In genomic region chr3:124491098-124491497, GRCh38 we compare ENCODE assay signal across 20 cellular contexts.
DNase-seq lines count a peak whose midpoint lies in the region; ATAC-seq and TF ChIP-seq lines count a peak whose summit lies in the region.
"Had no signal": no experiment of that assay in that cellular context is flagged by ENCODE, and none has a peak within 500 bp of the region (broad histone marks: within the 10 kb centered on the region; RNA-seq: fewer than 3 reads in every experiment).

No MANE protein-coding gene starts in this region.

- no peaks in the 10 kb centered on the region for H3K9me3 ChIP-seq in HEK293 (ENCODE audit: control insufficient read depth, insufficient read depth, low read depth, low read length)
- H3K9me3 ChIP-seq: BE2C had no signal

- no peak overlapping the region for H3K27ac ChIP-seq in HEK293 (ENCODE audit: extremely low read depth, low read depth, low read length)
- H3K27ac ChIP-seq: HL-60, PC-9 had no signal

- CTCF ChIA-PET in HEK293 (lab: Yijun Ruan, JAX) = interaction anchor here (1.8 to 2.6 kb wide), 3 partner anchors 60 to 69 kb away, joined by 8 to 13 read pairs (median 9); no protein-coding TSS in a partner anchor

- no peak overlapping the region for H3K4me3 ChIP-seq in HEK293 (ENCODE audit: low read depth, low read length)
- H3K4me3 ChIP-seq in epithelial cell of esophagus (ENCODE audit: low read length) = no peak overlapping the region
- H3K4me3 ChIP-seq: PC-9 had no signal

- ATAC-seq in omental fat pad (ENCODE audit: low FRiP score) = no peak
- ATAC-seq in HG03442 (IDR thresholded peaks at IDR 0.05; ENCODE audit: unreplicated experiment) = no peak

- TF ChIP-seq CTCF in HEK293 (tag by site-specific recombination; IDR thresholded peaks at IDR 0.05) = no peak
- no peak for TF ChIP-seq CTCF in epithelial cell of esophagus (IDR thresholded peaks at IDR 0.05; ENCODE audit: insufficient read depth, low read depth, low read length, missing control alignments)
- no peak for TF ChIP-seq CTCF in neural crest cell (conservative IDR thresholded peaks at IDR 0.05)
- TF ChIP-seq CTCF in omental fat pad (IDR thresholded peaks at IDR 0.05) = no peak

- H3K4me1 ChIP-seq in HEK293 (ENCODE audit: control insufficient read depth, insufficient read depth, low read length) = no peaks in the 10 kb centered on the region
- H3K4me1 ChIP-seq: BE2C had no signal

- no peak overlapping the region for H3K4me3 Mint-ChIP-seq in neural crest cell
- H3K4me3 Mint-ChIP-seq: H9 had no signal

- peaks cover 5% of the 10 kb centered on the region for H3K36me3 Mint-ChIP-seq in neural crest cell (ENCODE audit: low read depth)

- DNase-seq in A172 (ENCODE audit: low spot score) (peak; percentile 51), epithelial cell of esophagus (ENCODE audit: low read depth) (peak; percentile 15), neural crest cell (ENCODE audit: low read depth, low spot score) (no peak), omental fat pad (ENCODE audit: low spot score) (no peak), Kasumi-1 (lab: John Stamatoyannopoulos, UW) (no peak)
- DNase-seq in stimulated activated naive CD4-positive, alpha-beta T cell (lab: John Stamatoyannopoulos, UW) = no peak
- DNase-seq: BE2C, H9, KBM-7, NCI-H1092 treated with DMSO at 0.1 percent for 48 hours, NCI-H1436 treated with DMSO at 0.1 percent for 48 hours, NCI-H2029, NCI-H2227 treated with DMSO at 0.1 percent for 48 hours, NCI-H510A, PC-9, RPMI8226, SHP77 treated with DMSO at 0.1 percent for 48 hours had no signal

- no peaks in the 10 kb centered on the region for H3K27me3 Mint-ChIP-seq in neural crest cell (ENCODE audit: low read depth)

- POLR2A ChIA-PET in HEK293 (lab: Yijun Ruan, JAX) = no interaction called here

- H3K36me3 ChIP-seq in HEK293 (ENCODE audit: control insufficient read depth in 2 of 2, insufficient read depth in 1 of 2, low read length in 2 of 2) = no peaks in the 10 kb centered on the region
- H3K36me3 ChIP-seq: BE2C had no signal

- no peaks in the 10 kb centered on the region for H3K9me3 Mint-ChIP-seq in neural crest cell
- H3K9me3 Mint-ChIP-seq: H9 had no signal

- peak overlapping the region; percentile 57 for H3K27ac Mint-ChIP-seq in neural crest cell (ENCODE audit: unreplicated experiment)
- H3K27ac Mint-ChIP-seq: H9 had no signal

- H3K4me1 Mint-ChIP-seq in neural crest cell = no peaks in the 10 kb centered on the region

TF ChIP-seq in HEK293, 187 proteins besides CTCF, POLR2A, EP300 and RAD21:
- TF ChIP-seq KLF1 (tag by site-specific recombination; IDR thresholded peaks at IDR 0.05) (peak; percentile 95), ZBTB49 (tag by site-specific recombination; IDR thresholded peaks at IDR 0.05; ENCODE audit: low read depth) (no peak)
TF ChIP-seq in HEK293: peak in this region for 1.

Comparison
In these comparisons a context has a peak if more than half of its experiments do, and no peak if none do; other contexts are left out.
1. DNase-seq: peak in A172 (single experiment) and epithelial cell of esophagus (single experiment); none in neural crest cell (single experiment), omental fat pad (single experiment), stimulated activated naive CD4-positive, alpha-beta T cell (0 of 6) and Kasumi-1 (0 of 2).